In the genomic region with DNA sequence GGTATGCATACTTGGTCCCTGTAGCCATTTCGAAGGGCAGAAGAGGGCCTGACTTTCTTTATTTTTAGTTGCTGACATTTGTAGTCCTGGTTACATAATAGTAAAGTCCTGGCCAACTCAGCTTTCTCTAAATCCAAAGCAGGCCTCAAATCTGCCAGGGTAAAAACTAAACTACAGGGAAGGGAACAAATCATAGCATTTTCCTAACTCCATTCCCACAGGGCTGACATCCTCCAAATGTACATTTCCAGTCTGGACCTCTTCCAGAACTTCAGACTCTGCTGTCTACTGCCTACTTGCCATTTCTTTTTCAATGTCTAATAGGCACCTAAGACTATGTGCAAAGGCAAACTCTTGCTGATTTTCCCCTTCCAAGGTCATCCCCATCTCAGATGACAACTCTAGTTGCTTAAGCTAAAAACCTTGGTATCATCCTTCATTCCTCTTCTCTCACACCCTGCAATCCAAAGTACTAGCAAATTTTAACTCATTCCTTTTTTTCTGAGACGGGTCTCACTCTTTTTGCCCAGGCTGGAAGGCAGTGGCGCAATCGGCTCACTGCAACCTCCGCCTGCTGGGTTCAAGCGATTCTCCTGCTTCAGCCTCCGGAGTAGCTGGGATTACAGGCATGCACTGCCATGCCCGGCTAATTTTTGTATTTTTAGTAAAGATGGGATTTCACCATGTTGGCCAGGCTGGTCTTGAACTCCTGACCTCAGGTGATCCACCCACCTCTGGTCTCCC, we compare ENCODE assay signal across 9 cellular contexts. TPM values are rescaled to one million over a fixed set of nuclear protein-coding genes. Genes with fewer than 3 reads are reported as not detected.
A peak's percentile ranks its signal among the peaks of the same experiment; 100 is the strongest.
DNase-seq lines count a peak whose midpoint lies in the region; ATAC-seq, FAIRE-seq and TF ChIP-seq lines count a peak whose summit lies in the region.
"Had no signal": no experiment of that assay in that cellular context is flagged by ENCODE, and none has a peak within 500 bp of the region (broad histone marks: within the 10 kb centered on the region; RNA-seq: fewer than 3 reads in every experiment).

No MANE protein-coding gene starts in this region.

- peaks cover 45% of the 10 kb centered on the region for H3K79me2 ChIP-seq in K562 (ENCODE audit: control insufficient read depth, insufficient read depth, low read length)

- H4K20me1 ChIP-seq in K562 (replicated peaks; ENCODE audit: control insufficient read depth, insufficient read depth, low read length): peaks cover 52% of the 10 kb centered on the region

- no peak for TF ChIP-seq POLR2A in heart left ventricle (IDR thresholded peaks at IDR 0.05)
- TF ChIP-seq POLR2A in K562 (conservative IDR thresholded peaks at IDR 0.05): peak; percentile 47

- BruUV-seq in K562 (replicated peaks; lab: Mats Ljungman, UMichigan): no TSS peak

- in situ Hi-C loops in K562 (cut with MboI): no loop called here

- H3K4me1 ChIP-seq in heart left ventricle (peaks cover 0 to 68% (median 42%) of the 10 kb centered on the region in 12 donors), K562 (replicated peaks in 1 of 2; ENCODE audit: control insufficient read depth in 2 of 2, insufficient read depth in 2 of 2, low read length in 2 of 2) (peaks cover 19 to 32% of the 10 kb centered on the region in 2 experiments), upper lobe of right lung (peaks cover 39% of the 10 kb centered on the region)

- POLR2A ChIA-PET in K562 (lab: Yijun Ruan, JAX): interaction anchor here (0.6 to 10.1 kb wide), 25 partner anchors 9 to 793 kb away, joined by 3 to 184 read pairs (median 4); a partner anchor contains a TSS

- H3K9me1 ChIP-seq in K562 (ENCODE audit: control insufficient read depth, insufficient read depth, low read length): peaks cover 7% of the 10 kb centered on the region

- H3K36me3 ChIP-seq in heart left ventricle: peaks cover 0 to 58% (median 45%) of the 10 kb centered on the region in 9 donors
- H3K36me3 ChIP-seq in K562 (ENCODE audit: control insufficient read depth, insufficient read depth, low read length): peaks cover 65% of the 10 kb centered on the region
- peaks cover 48% of the 10 kb centered on the region for H3K36me3 ChIP-seq in upper lobe of right lung

- TF ChIP-seq RAD21 in K562 (CRISPR knock-in tag; conservative IDR thresholded peaks at IDR 0.05 in 1 of 2, IDR thresholded peaks at IDR 0.05 in 1 of 2): no peak

- no peak for FAIRE-seq in K562 (lab: Jason Lieb, UNC)
- FAIRE-seq: G401.6 had no signal

- H3K27me3 Mint-ChIP-seq in memory B cell: no peaks in the 10 kb centered on the region

- H3K9ac ChIP-seq in K562 (ENCODE audit: insufficient read depth in 1 of 2, low read depth in 2 of 2, low read length in 2 of 2): peak overlapping the region; percentile 71 to 100; a peak in 3 of 4 replicates

- H3K4me2 ChIP-seq in K562 (ENCODE audit: insufficient read depth, low read length): peak overlapping the region; percentile 99

- peak overlapping the region; percentile 97 for H3K4me3 Mint-ChIP-seq in memory B cell

- no peak for DNase-seq in heart left ventricle
- no peak for DNase-seq in Right ventricle myocardium inferior (ENCODE audit: missing footprints)
- DNase-seq in K562 (ENCODE audit: extremely low read depth in 1 of 4, low spot score in 3 of 4): no peak
- DNase-seq in memory B cell (ENCODE audit: low spot score in 2 of 2): no peak
- DNase-seq in upper lobe of right lung: no peak
- no peak for DNase-seq in hippocampal formation (lab: John Stamatoyannopoulos, UW)
- no peak for DNase-seq in foreskin melanocyte
- DNase-seq in ecto neural progenitor cell (ENCODE audit: low spot score): no peak

- H3K27me3 ChIP-seq in heart left ventricle (no peaks in the 10 kb centered on the region), K562 (ENCODE audit: control insufficient read depth in 2 of 2, insufficient read depth in 2 of 2, low read length in 2 of 2) (no peaks in the 10 kb centered on the region), upper lobe of right lung (no peaks in the 10 kb centered on the region)

- no peaks in the 10 kb centered on the region for H3K9me3 Mint-ChIP-seq in memory B cell

- CTCF ChIA-PET in K562 (lab: Yijun Ruan, JAX; ENCODE audit: low intra/inter-chr PET ratio): no interaction called here

- H3K36me3 Mint-ChIP-seq in memory B cell: peaks cover 26% of the 10 kb centered on the region

- TF ChIP-seq EP300 in K562 (IDR thresholded peaks at IDR 0.05; ENCODE audit: low read length): no peak

- TF ChIP-seq CTCF in heart left ventricle (IDR thresholded peaks at IDR 0.05) (no peak), K562 (IDR thresholded peaks at IDR 0.05 in 2 of 3, conservative IDR thresholded peaks at IDR 0.05 in 1 of 3; ENCODE audit: insufficient read depth in 2 of 3, low read depth in 1 of 3, low read length in 3 of 3) (no peak), upper lobe of right lung (IDR thresholded peaks at IDR 0.05) (no peak)

- intact Hi-C loops in heart left ventricle (cut with DNase I) (loop anchor here in 1 of 10 donors (5.0 kb wide), 1 partner anchor 831 kb away; a partner anchor contains a TSS), Right ventricle myocardium inferior (cut with DNase I) (no loop called here), K562 (cut with micrococcal nuclease) (no loop called here), upper lobe of right lung (cut with DNase I) (no loop called here)

- 41 to 52% (median 44%) methylated on average over 8 of the region's 8 CpGs for WGBS in heart left ventricle, 4 donors
- WGBS in K562 (ENCODE audit: insufficient coverage, low coverage, missing lambda C conversion rate): 44% methylated on average over 8 of the region's 8 CpGs

- H3K9me3 ChIP-seq in heart left ventricle (no peaks in the 10 kb centered on the region), K562 (replicated peaks; ENCODE audit: control insufficient read depth, insufficient read depth, low read depth, low read length) (no peaks in the 10 kb centered on the region), upper lobe of right lung (no peaks in the 10 kb centered on the region)

- no peak overlapping the region for H2AFZ ChIP-seq in K562 (ENCODE audit: low read depth, low read length)

- ATAC-seq in heart left ventricle (no peak), Right ventricle myocardium inferior (no peak), K562 (no peak), memory B cell (ENCODE audit: low read depth) (no peak), upper lobe of right lung (no peak)

- peak overlapping the region; percentile 64 to 99 (median 77) for H3K4me3 ChIP-seq in heart left ventricle
- peak overlapping the region; percentile 86 for H3K4me3 ChIP-seq in K562
- peak overlapping the region; percentile 94 for H3K4me3 ChIP-seq in upper lobe of right lung

- H3K27ac ChIP-seq in heart left ventricle: peak overlapping the region; percentile 59 to 100 (median 96)
- H3K27ac ChIP-seq in K562 (ENCODE audit: extremely low read depth, low read depth, low read length): peak overlapping the region; percentile 99
- H3K27ac ChIP-seq in upper lobe of right lung: peak overlapping the region; percentile 37

- peak overlapping the region; percentile 83 for H3K27ac Mint-ChIP-seq in memory B cell

- peaks cover 28% of the 10 kb centered on the region for H3K4me1 Mint-ChIP-seq in memory B cell

RNA-seq across cellular contexts. Expression of a gene that starts 2.0 kb away (rescaled TPM):
- total RNA-seq in heart left ventricle (10 to 100 TPM; 11.5 to 30.9 (median 17.5) TPM), Right ventricle myocardium inferior (19.2 TPM), K562 (2014; rRNA removed) (68.2 and 89.9 TPM in 2 replicates), K562 (2014; rRNA removed; fragmentation: Illumina TruSeq; extraction: Trizol) (89.6 and 104 TPM in 2 replicates), K562 (2015; rRNA removed; fragmentation: Illumina TruSeq; extraction: Trizol) (53.7 and 59.1 TPM in 2 replicates), K562 (2021) (56.8 and 61.8 TPM in 2 replicates), upper lobe of right lung (47.3 TPM)
- polyA plus RNA-seq in heart left ventricle (10 to 100 TPM; 58.3 to 60.5 TPM), K562 (2011; rRNA removed) (99.0 and 118 TPM in 2 replicates), K562 (2014; fragmentation: Illumina TruSeq; extraction: Trizol) (83.9 and 103 TPM in 2 replicates), K562 (2014; fragmentation: Nextera tagmentation; extraction: Ambion mirVana) (100 to 1,000 TPM; 254 to 272 TPM), K562 (2014; rRNA removed) (87.2 and 127 TPM in 2 replicates)
- total RNA-seq in K562 (2011; cell fraction: chromatin; rRNA removed; ENCODE audit: low replicate concordance): 172 and 185 TPM in 2 replicates
- 119 and 124 TPM in 2 replicates for total RNA-seq in K562 (2011; cell fraction: nucleolus; rRNA removed)
- total RNA-seq in K562 (2011; cell fraction: nucleoplasm; rRNA removed): 106 and 127 TPM in 2 replicates
- 29.5 and 56.7 TPM in 2 replicates for polyA plus RNA-seq in K562 (2011; cell fraction: cytosol; rRNA removed)
- 133 and 186 TPM in 2 replicates for polyA plus RNA-seq in K562 (2011; cell fraction: nucleus; rRNA removed)
- polyA plus RNA-seq in K562 (2012): 99.5 and 353 TPM in 2 replicates
- polyA minus RNA-seq in K562 (2011; rRNA and poly(A)+ RNA removed): 37.2 and 59.6 TPM in 2 replicates
- polyA minus RNA-seq in K562 (2011; cell fraction: cytosol; rRNA and poly(A)+ RNA removed): 22.3 and 23.0 TPM in 2 replicates
- polyA minus RNA-seq in K562 (2011; cell fraction: nucleus; rRNA and poly(A)+ RNA removed): 25.7 and 57.9 TPM in 2 replicates

RNA-seq across cellular contexts. Expression of a gene that starts 4.3 kb away (rescaled TPM):
- total RNA-seq in heart left ventricle (10 to 100 TPM; 13.1 to 43.3 (median 30.1) TPM), Right ventricle myocardium inferior (34.5 TPM), K562 (2014; rRNA removed) (4.7 and 6.3 TPM in 2 replicates), K562 (2014; rRNA removed; fragmentation: Illumina TruSeq; extraction: Trizol) (2.7 and 3.8 TPM in 2 replicates), K562 (2015; rRNA removed; fragmentation: Illumina TruSeq; extraction: Trizol) (3.6 and 6.1 TPM in 2 replicates), K562 (2021) (46.6 and 54.8 TPM in 2 replicates), upper lobe of right lung (85.8 TPM)
- polyA plus RNA-seq in heart left ventricle (10 to 100 TPM; 11.4 to 17.2 TPM), K562 (2011; rRNA removed) (2.0 and 6.8 TPM in 2 replicates), K562 (2014; fragmentation: Illumina TruSeq; extraction: Trizol) (14.1 and 20.3 TPM in 2 replicates), K562 (2014; fragmentation: Nextera tagmentation; extraction: Ambion mirVana) (1 to 10 TPM; 2.6 to 2.9 TPM), K562 (2014; rRNA removed) (12.2 and 19.8 TPM in 2 replicates)
- 77.3 and 118 TPM in 2 replicates for total RNA-seq in K562 (2011; cell fraction: chromatin; rRNA removed; ENCODE audit: low replicate concordance)
- total RNA-seq in K562 (2011; cell fraction: nucleolus; rRNA removed): 43.2 and 44.7 TPM in 2 replicates
- 49.3 and 57.0 TPM in 2 replicates for total RNA-seq in K562 (2011; cell fraction: nucleoplasm; rRNA removed)
- polyA plus RNA-seq in K562 (2011; cell fraction: cytosol; rRNA removed): 1.1 and 1.4 TPM in 2 replicates
- polyA plus RNA-seq in K562 (2011; cell fraction: nucleus; rRNA removed): 25.0 and 38.2 TPM in 2 replicates
- 21.1 and 37.7 TPM in 2 replicates for polyA plus RNA-seq in K562 (2012)
- polyA minus RNA-seq in K562 (2011; rRNA and poly(A)+ RNA removed): 1.7 and 4.1 TPM in 2 replicates
- polyA minus RNA-seq in K562 (2011; cell fraction: cytosol; rRNA and poly(A)+ RNA removed): 5.2 and 13.3 TPM in 2 replicates
- 15.5 and 20.1 TPM in 2 replicates for polyA minus RNA-seq in K562 (2011; cell fraction: nucleus; rRNA and poly(A)+ RNA removed)

RNA-seq across cellular contexts. Expression of a gene that starts 28.6 kb away (rescaled TPM):
- total RNA-seq in heart left ventricle: 100 to 1,000 TPM in 5 of 9 donors, 10 to 100 TPM in 4; 84.4 to 159 (median 109) TPM
- polyA plus RNA-seq in heart left ventricle: 100 to 1,000 TPM in 1 of 2 donors, 10 to 100 TPM in 1; 62.3 to 228 TPM
- 92.5 TPM for total RNA-seq in Right ventricle myocardium inferior
- total RNA-seq in K562 (2011; cell fraction: chromatin; rRNA removed; ENCODE audit: low replicate concordance): 253 and 274 TPM in 2 replicates
- 125 and 135 TPM in 2 replicates for total RNA-seq in K562 (2011; cell fraction: nucleolus; rRNA removed)
- total RNA-seq in K562 (2011; cell fraction: nucleoplasm; rRNA removed): 180 and 202 TPM in 2 replicates
- 128 and 135 TPM in 2 replicates for total RNA-seq in K562 (2014; rRNA removed)
- total RNA-seq in K562 (2014; rRNA removed; fragmentation: Illumina TruSeq; extraction: Trizol): 114 and 115 TPM in 2 replicates
- 122 and 151 TPM in 2 replicates for total RNA-seq in K562 (2015; rRNA removed; fragmentation: Illumina TruSeq; extraction: Trizol)
- total RNA-seq in K562 (2021): 119 and 129 TPM in 2 replicates
- polyA plus RNA-seq in K562 (2011; rRNA removed): 137 and 161 TPM in 2 replicates
- 125 and 134 TPM in 2 replicates for polyA plus RNA-seq in K562 (2011; cell fraction: cytosol; rRNA removed)
- polyA plus RNA-seq in K562 (2011; cell fraction: nucleus; rRNA removed): 140 and 175 TPM in 2 replicates
- polyA plus RNA-seq in K562 (2012): 98.5 and 216 TPM in 2 replicates
- 255 and 270 TPM in 2 replicates for polyA plus RNA-seq in K562 (2014; fragmentation: Illumina TruSeq; extraction: Trizol)
- polyA plus RNA-seq in K562 (2014; fragmentation: Nextera tagmentation; extraction: Ambion mirVana): 10 to 100 TPM; 43.6 to 64.7 TPM
- polyA plus RNA-seq in K562 (2014; rRNA removed): 125 and 127 TPM in 2 replicates
- 129 and 192 TPM in 2 replicates for polyA minus RNA-seq in K562 (2011; rRNA and poly(A)+ RNA removed)
- polyA minus RNA-seq in K562 (2011; cell fraction: cytosol; rRNA and poly(A)+ RNA removed): 103 and 129 TPM in 2 replicates
- 35.9 and 66.2 TPM in 2 replicates for polyA minus RNA-seq in K562 (2011; cell fraction: nucleus; rRNA and poly(A)+ RNA removed)
- total RNA-seq in upper lobe of right lung: 90.7 TPM

RNA-seq across cellular contexts. Expression of a gene that starts 30.5 kb away (rescaled TPM):
- total RNA-seq in heart left ventricle: 100 to 1,000 TPM in 1 of 9 donors, 10 to 100 TPM in 8; 36.8 to 109 (median 69.7) TPM
- 10 to 100 TPM; 91.7 to 98.0 TPM for polyA plus RNA-seq in heart left ventricle
- 89.7 TPM for total RNA-seq in Right ventricle myocardium inferior
- 823 and 1,075 TPM in 2 replicates for total RNA-seq in K562 (2011; cell fraction: chromatin; rRNA removed; ENCODE audit: low replicate concordance)
- total RNA-seq in K562 (2011; cell fraction: nucleolus; rRNA removed): 517 and 536 TPM in 2 replicates
- total RNA-seq in K562 (2011; cell fraction: nucleoplasm; rRNA removed): 605 and 612 TPM in 2 replicates
- 231 and 232 TPM in 2 replicates for total RNA-seq in K562 (2014; rRNA removed)
- 220 and 245 TPM in 2 replicates for total RNA-seq in K562 (2014; rRNA removed; fragmentation: Illumina TruSeq; extraction: Trizol)
- total RNA-seq in K562 (2015; rRNA removed; fragmentation: Illumina TruSeq; extraction: Trizol): 158 and 169 TPM in 2 replicates
- total RNA-seq in K562 (2021): 339 and 382 TPM in 2 replicates
- polyA plus RNA-seq in K562 (2011; rRNA removed): 145 and 271 TPM in 2 replicates
- polyA plus RNA-seq in K562 (2011; cell fraction: cytosol; rRNA removed): 137 and 183 TPM in 2 replicates
- polyA plus RNA-seq in K562 (2011; cell fraction: nucleus; rRNA removed): 838 and 1,308 TPM in 2 replicates
- polyA plus RNA-seq in K562 (2012): 210 and 555 TPM in 2 replicates
- polyA plus RNA-seq in K562 (2014; fragmentation: Illumina TruSeq; extraction: Trizol): 298 and 362 TPM in 2 replicates
- 100 to 1,000 TPM; 117 to 168 TPM for polyA plus RNA-seq in K562 (2014; fragmentation: Nextera tagmentation; extraction: Ambion mirVana)
- polyA plus RNA-seq in K562 (2014; rRNA removed): 221 and 229 TPM in 2 replicates
- 171 and 257 TPM in 2 replicates for polyA minus RNA-seq in K562 (2011; rRNA and poly(A)+ RNA removed)
- 105 and 116 TPM in 2 replicates for polyA minus RNA-seq in K562 (2011; cell fraction: cytosol; rRNA and poly(A)+ RNA removed)
- 226 and 398 TPM in 2 replicates for polyA minus RNA-seq in K562 (2011; cell fraction: nucleus; rRNA and poly(A)+ RNA removed)
- 141 TPM for total RNA-seq in upper lobe of right lung

RNA-seq across cellular contexts. Expression of a gene that starts 31.5 kb away (rescaled TPM):
- total RNA-seq in heart left ventricle (under 1 TPM in 6 of 9 donors, not detected in 3; 0.07 to 0.31 (median 0.17) TPM), Right ventricle myocardium inferior (0.05 TPM), K562 (2014; rRNA removed) (5.9 and 7.1 TPM in 2 replicates), K562 (2014; rRNA removed; fragmentation: Illumina TruSeq; extraction: Trizol) (7.3 and 8.0 TPM in 2 replicates), K562 (2015; rRNA removed; fragmentation: Illumina TruSeq; extraction: Trizol) (4.3 and 4.5 TPM in 2 replicates), K562 (2021) (14.2 and 17.7 TPM in 2 replicates), upper lobe of right lung (0.14 TPM)
- polyA plus RNA-seq in heart left ventricle (under 1 TPM; 0.06 to 0.08 TPM), K562 (2011; rRNA removed) (16.0 and 19.3 TPM in 2 replicates), K562 (2014; fragmentation: Illumina TruSeq; extraction: Trizol) (16.0 and 16.1 TPM in 2 replicates), K562 (2014; fragmentation: Nextera tagmentation; extraction: Ambion mirVana) (1 to 10 TPM; 3.4 to 5.3 TPM), K562 (2014; rRNA removed) (15.8 and 17.7 TPM in 2 replicates)
- 64.9 and 77.9 TPM in 2 replicates for total RNA-seq in K562 (2011; cell fraction: chromatin; rRNA removed; ENCODE audit: low replicate concordance)
- 36.1 and 39.9 TPM in 2 replicates for total RNA-seq in K562 (2011; cell fraction: nucleolus; rRNA removed)
- total RNA-seq in K562 (2011; cell fraction: nucleoplasm; rRNA removed): 52.8 and 54.9 TPM in 2 replicates
- 5.5 and 8.2 TPM in 2 replicates for polyA plus RNA-seq in K562 (2011; cell fraction: cytosol; rRNA removed)
- polyA plus RNA-seq in K562 (2011; cell fraction: nucleus; rRNA removed): 66.5 and 75.3 TPM in 2 replicates
- polyA plus RNA-seq in K562 (2012): 8.1 and 30.3 TPM in 2 replicates
- polyA minus RNA-seq in K562 (2011; rRNA and poly(A)+ RNA removed): 13.4 and 14.8 TPM in 2 replicates
- 5.6 and 6.9 TPM in 2 replicates for polyA minus RNA-seq in K562 (2011; cell fraction: cytosol; rRNA and poly(A)+ RNA removed)
- polyA minus RNA-seq in K562 (2011; cell fraction: nucleus; rRNA and poly(A)+ RNA removed): 14.0 and 22.0 TPM in 2 replicates

Comparison
In these comparisons a context has a peak if more than half of its experiments do, and no peak if none do; other contexts are left out.
1. H3K27ac ChIP-seq: peak in every context shown above with its lines; median percentile 99 in K562; 96 in heart left ventricle; 37 in upper lobe of right lung.